Comparison of ENCODE assay signal across 19 cellular contexts in the genomic region with DNA sequence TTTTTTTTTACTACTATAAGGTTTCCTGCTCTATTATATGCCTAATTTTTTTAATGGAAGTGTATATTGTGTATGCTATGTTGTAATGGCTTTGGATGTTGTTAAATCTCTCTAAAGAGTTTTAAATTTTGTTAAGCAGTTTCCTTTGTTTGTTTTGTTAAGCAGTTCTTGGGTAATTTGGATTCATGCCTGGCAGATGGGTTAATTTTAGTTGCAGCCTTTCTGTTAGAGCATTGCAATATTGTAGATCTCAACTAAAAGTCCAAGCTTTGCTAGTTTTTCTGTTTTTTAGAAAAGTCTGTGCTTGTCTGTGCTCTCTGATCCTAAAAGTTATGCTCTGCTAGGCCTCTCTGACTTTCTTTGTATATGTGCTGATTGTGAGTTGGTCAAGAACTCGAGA.
A peak's percentile ranks its signal among the peaks of the same experiment; 100 is the strongest.
DNase-seq lines count a peak whose midpoint lies in the region; ATAC-seq and TF ChIP-seq lines count a peak whose summit lies in the region.
"Had no signal": no experiment of that assay in that cellular context is flagged by ENCODE, and none has a peak within 500 bp of the region (broad histone marks: within the 10 kb centered on the region; RNA-seq: fewer than 3 reads in every experiment).

No MANE protein-coding gene starts in this region.

- H3K36me3 Mint-ChIP-seq in CD8-positive, alpha-beta memory T cell: no peaks in the 10 kb centered on the region
- H3K36me3 Mint-ChIP-seq: activated naive CD8-positive, alpha-beta T cell treated with anti-CD3 and anti-CD28 coated beads for 36 hours; naive thymus-derived CD8-positive, alpha-beta T cell had no signal

- H3K27ac Mint-ChIP-seq in CD8-positive, alpha-beta memory T cell: no peak overlapping the region
- H3K27ac Mint-ChIP-seq: activated CD4-positive, alpha-beta memory T cell treated with anti-CD3 and anti-CD28 coated beads, Interleukin-2, amount 10 ng/mL, durations not matched to agents 7 days and 5 days; activated naive CD8-positive, alpha-beta T cell treated with anti-CD3 and anti-CD28 coated beads for 36 hours; naive thymus-derived CD8-positive, alpha-beta T cell had no signal

- DNase-seq in AG04449 (ENCODE audit: low read depth, low spot score) (peak; percentile 50), HCEC 1CT (peak; percentile 20), astrocyte of the cerebellum (ENCODE audit: low read depth) (peak; percentile 31), foreskin fibroblast (peak; percentile 5 to 52), SW 1271 (lab: John Stamatoyannopoulos, UW) (no peak)
- DNase-seq in CD8-positive, alpha-beta memory T cell: no peak
- DNase-seq: activated CD4-positive, alpha-beta memory T cell treated with anti-CD3 and anti-CD28 coated beads, Interleukin-2, amount 10 ng/mL, durations not matched to agents 7 days and 5 days; activated naive CD8-positive, alpha-beta T cell treated with anti-CD3 and anti-CD28 coated beads for 36 hours; naive thymus-derived CD8-positive, alpha-beta T cell; NCI-H1048; NCI-H345; posterior cingulate gyrus; SHP77; stimulated activated CD4-positive, alpha-beta T cell treated with anti-CD3 and anti-CD28 coated beads, Interleukin-4, amount 100 ng/mL, for 24 hours had no signal

- no peaks in the 10 kb centered on the region for H3K4me1 ChIP-seq in CD8-positive, alpha-beta memory T cell (ENCODE audit: insufficient read depth, low read length)

- no peaks in the 10 kb centered on the region for H3K9me3 ChIP-seq in CD8-positive, alpha-beta memory T cell (ENCODE audit: low read length)

- no peak for ATAC-seq in HG03135 (IDR thresholded peaks at IDR 0.05; ENCODE audit: unreplicated experiment)
- ATAC-seq: naive thymus-derived CD8-positive, alpha-beta T cell had no signal

- H3K36me3 ChIP-seq in CD8-positive, alpha-beta memory T cell (ENCODE audit: insufficient read depth, low read length): no peaks in the 10 kb centered on the region

- in situ Hi-C loops in astrocyte of the cerebellum (cut with HindIII; ENCODE audit: low sequenced_read_pairs): no loop called here

- peaks cover 0 to 18% (median 9%) of the 10 kb centered on the region in 5 donors for H3K9me3 Mint-ChIP-seq in CD8-positive, alpha-beta memory T cell
- H3K9me3 Mint-ChIP-seq: activated CD4-positive, alpha-beta memory T cell treated with anti-CD3 and anti-CD28 coated beads, Interleukin-2, amount 10 ng/mL, durations not matched to agents 7 days and 5 days had no signal

- no peaks in the 10 kb centered on the region for H3K4me1 Mint-ChIP-seq in CD8-positive, alpha-beta memory T cell
- H3K4me1 Mint-ChIP-seq: activated CD4-positive, alpha-beta memory T cell treated with anti-CD3 and anti-CD28 coated beads, Interleukin-2, amount 10 ng/mL, durations not matched to agents 7 days and 5 days; activated naive CD8-positive, alpha-beta T cell treated with anti-CD3 and anti-CD28 coated beads for 36 hours; naive thymus-derived CD8-positive, alpha-beta T cell had no signal

- H3K4me3 ChIP-seq in AG04449 (ENCODE audit: low read depth, low read length): no peak overlapping the region
- no peak overlapping the region for H3K4me3 ChIP-seq in astrocyte of the cerebellum (ENCODE audit: low read depth, low read length)
- H3K4me3 ChIP-seq in foreskin fibroblast (ENCODE audit: low read depth in 1 of 2, low read length in 2 of 2): no peak overlapping the region
- no peak overlapping the region for H3K4me3 ChIP-seq in CD8-positive, alpha-beta memory T cell (ENCODE audit: low read length)
- H3K4me3 ChIP-seq: hepatocyte, skin epidermis had no signal

- H3K27ac ChIP-seq in CD8-positive, alpha-beta memory T cell (ENCODE audit: low read depth, low read length): no peak overlapping the region
- H3K27ac ChIP-seq: hepatocyte, KMS-11, skin epidermis, VCaP had no signal

- no peaks in the 10 kb centered on the region for H3K27me3 Mint-ChIP-seq in CD8-positive, alpha-beta memory T cell
- H3K27me3 Mint-ChIP-seq: activated CD4-positive, alpha-beta memory T cell treated with anti-CD3 and anti-CD28 coated beads, Interleukin-2, amount 10 ng/mL, durations not matched to agents 7 days and 5 days; activated naive CD8-positive, alpha-beta T cell treated with anti-CD3 and anti-CD28 coated beads for 36 hours; naive thymus-derived CD8-positive, alpha-beta T cell had no signal

- POLR2A ChIA-PET in AG04449 (lab: Yijun Ruan, JAX): no interaction called here
- POLR2A ChIA-PET in CD8-positive, alpha-beta memory T cell (lab: Charles Lee): no interaction called here

- H3K4me3 Mint-ChIP-seq in CD8-positive, alpha-beta memory T cell: no peak overlapping the region
- H3K4me3 Mint-ChIP-seq: activated CD4-positive, alpha-beta memory T cell treated with anti-CD3 and anti-CD28 coated beads, Interleukin-2, amount 10 ng/mL, durations not matched to agents 7 days and 5 days; activated naive CD8-positive, alpha-beta T cell treated with anti-CD3 and anti-CD28 coated beads for 36 hours; naive thymus-derived CD8-positive, alpha-beta T cell had no signal

- TF ChIP-seq CTCF in AG04449 (IDR thresholded peaks at IDR 0.05; ENCODE audit: insufficient read depth, low read length, missing control alignments) (no peak), astrocyte of the cerebellum (IDR thresholded peaks at IDR 0.05; ENCODE audit: low read depth, low read length, missing control alignments) (no peak), foreskin fibroblast (IDR thresholded peaks at IDR 0.05; ENCODE audit: low read depth, low read length) (no peak)

- H3K27me3 ChIP-seq in CD8-positive, alpha-beta memory T cell (ENCODE audit: insufficient read depth, low read length, poor library complexity, severe bottlenecking): no peaks in the 10 kb centered on the region
- H3K27me3 ChIP-seq: hepatocyte had no signal

- CTCF ChIA-PET in AG04449 (lab: Yijun Ruan, JAX): no interaction called here
- CTCF ChIA-PET in CD8-positive, alpha-beta memory T cell (lab: Charles Lee): no interaction called here

Comparison
In these comparisons a context has a peak if more than half of its experiments do, and no peak if none do; other contexts are left out.
1. DNase-seq: peak in AG04449 (single experiment), HCEC 1CT (single experiment), astrocyte of the cerebellum (single experiment) and foreskin fibroblast (2 of 2); none in SW 1271 (0 of 2) and CD8-positive, alpha-beta memory T cell (0 of 5).